Comparison of ENCODE assay signal across 8 cellular contexts in the genomic region with DNA sequence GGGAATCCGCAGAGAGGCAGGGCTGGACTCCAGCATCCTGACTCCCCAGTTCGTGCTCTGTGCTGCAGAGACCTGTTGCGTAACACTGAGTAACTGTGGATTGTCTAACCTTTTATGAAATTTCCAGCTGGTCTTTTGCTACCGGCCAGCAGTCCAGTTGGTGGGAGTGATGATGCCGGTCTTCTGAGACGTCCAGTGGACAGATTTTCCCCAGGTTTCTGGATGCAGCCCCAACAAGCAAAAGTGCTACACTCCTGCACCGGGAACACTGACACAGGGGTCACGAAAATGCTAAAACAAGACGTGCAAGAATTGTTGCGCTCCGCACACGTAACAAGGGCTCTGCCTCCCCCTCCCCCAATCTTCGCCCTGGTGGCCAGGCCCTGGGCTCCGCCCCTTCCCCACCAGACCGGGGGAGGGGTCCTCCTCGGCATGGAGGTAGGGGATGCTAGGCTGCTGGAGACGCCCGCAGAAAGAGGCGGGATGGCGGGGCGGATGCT. TPM values are rescaled to one million over a fixed set of nuclear protein-coding genes. Genes with fewer than 3 reads are reported as not detected.
DNase-seq lines count a peak whose midpoint lies in the region; ATAC-seq and TF ChIP-seq lines count a peak whose summit lies in the region.

No MANE protein-coding gene starts in this region.

- no peaks in the 10 kb centered on the region for H3K4me1 ChIP-seq in prostate gland (replicated peaks)

- H3K9me3 ChIP-seq in prostate gland: no peaks in the 10 kb centered on the region

- no peaks in the 10 kb centered on the region for H3K9me3 Mint-ChIP-seq in activated T-helper 1 cell treated with anti-CD3 and anti-CD28 coated beads, Interleukin-12 subunit alpha, Interleukin-12 subunit beta, Interleukin-2, Interleukin-4 antibody, amounts not matched to agents 30 ng/mL and 10 ng/mL and 1 ng/mL, durations not matched to agents 14 hours and 24 hours and 36 hours

- WGBS in prostate gland: 6% methylated on average over 21 of the region's 21 CpGs

- intact Hi-C loops in activated T-helper 1 cell treated with anti-CD3 and anti-CD28 coated beads, Interleukin-12 subunit alpha, Interleukin-12 subunit beta, Interleukin-2, Interleukin-4 antibody, amounts not matched to agents 30 ng/mL and 10 ng/mL and 1 ng/mL, durations not matched to agents 14 hours and 24 hours and 36 hours (cut with micrococcal nuclease): no loop called here
- intact Hi-C loops in left ventricle myocardium superior (cut with micrococcal nuclease): no loop called here
- intact Hi-C loops in prostate gland (cut with DNase I): loop anchor here (2.0 kb wide), 1 partner anchor 26 kb away; no protein-coding TSS in a partner anchor

- H3K36me3 ChIP-seq in prostate gland: no peaks in the 10 kb centered on the region

- peak; percentile 76 for DNase-seq in AG09309 (ENCODE audit: low read depth)
- peak; percentile 62 for DNase-seq in HT1080 (ENCODE audit: low read depth)
- DNase-seq in activated T-helper 1 cell treated with anti-CD3 and anti-CD28 coated beads, Interleukin-12 subunit alpha, Interleukin-12 subunit beta, Interleukin-2, Interleukin-4 antibody, amounts not matched to agents 30 ng/mL and 10 ng/mL and 1 ng/mL, durations not matched to agents 14 hours and 24 hours and 36 hours (ENCODE audit: low spot score): no peak
- peak; percentile 62 for DNase-seq in left ventricle myocardium superior
- DNase-seq in prostate gland (ENCODE audit: low spot score): no peak
- no peak for DNase-seq in 8988T

- H3K27ac ChIP-seq in prostate gland: peak overlapping the region; percentile 78 to 80

- peaks cover 10% of the 10 kb centered on the region for H3K4me1 Mint-ChIP-seq in activated T-helper 1 cell treated with anti-CD3 and anti-CD28 coated beads, Interleukin-12 subunit alpha, Interleukin-12 subunit beta, Interleukin-2, Interleukin-4 antibody, amounts not matched to agents 30 ng/mL and 10 ng/mL and 1 ng/mL, durations not matched to agents 14 hours and 24 hours and 36 hours (ENCODE audit: low read depth)

- peaks cover 2% of the 10 kb centered on the region for H3K36me3 Mint-ChIP-seq in activated T-helper 1 cell treated with anti-CD3 and anti-CD28 coated beads, Interleukin-12 subunit alpha, Interleukin-12 subunit beta, Interleukin-2, Interleukin-4 antibody, amounts not matched to agents 30 ng/mL and 10 ng/mL and 1 ng/mL, durations not matched to agents 14 hours and 24 hours and 36 hours (ENCODE audit: low read depth)

- TF ChIP-seq POLR2A in prostate gland (IDR thresholded peaks at IDR 0.05): no peak

- H3K27ac Mint-ChIP-seq in activated T-helper 1 cell treated with anti-CD3 and anti-CD28 coated beads, Interleukin-12 subunit alpha, Interleukin-12 subunit beta, Interleukin-2, Interleukin-4 antibody, amounts not matched to agents 30 ng/mL and 10 ng/mL and 1 ng/mL, durations not matched to agents 14 hours and 24 hours and 36 hours: no peak overlapping the region

- no peaks in the 10 kb centered on the region for H3K27me3 ChIP-seq in prostate gland (replicated peaks; ENCODE audit: insufficient read depth)

- peak overlapping the region; percentile 33 for H3K4me3 Mint-ChIP-seq in activated T-helper 1 cell treated with anti-CD3 and anti-CD28 coated beads, Interleukin-12 subunit alpha, Interleukin-12 subunit beta, Interleukin-2, Interleukin-4 antibody, amounts not matched to agents 30 ng/mL and 10 ng/mL and 1 ng/mL, durations not matched to agents 14 hours and 24 hours and 36 hours

- ATAC-seq in left ventricle myocardium superior (peak; percentile 79), HG03457 (IDR thresholded peaks at IDR 0.05; ENCODE audit: unreplicated experiment) (no peak), GM18873 (IDR thresholded peaks at IDR 0.05; ENCODE audit: low FRiP score, unreplicated experiment) (no peak)

- peaks cover 37% of the 10 kb centered on the region for H3K27me3 Mint-ChIP-seq in activated T-helper 1 cell treated with anti-CD3 and anti-CD28 coated beads, Interleukin-12 subunit alpha, Interleukin-12 subunit beta, Interleukin-2, Interleukin-4 antibody, amounts not matched to agents 30 ng/mL and 10 ng/mL and 1 ng/mL, durations not matched to agents 14 hours and 24 hours and 36 hours (ENCODE audit: insufficient read depth)

- H3K4me3 ChIP-seq in AG09309 (ENCODE audit: control insufficient read depth, low read depth, low read length) (peak overlapping the region; percentile 69), prostate gland (peak overlapping the region; percentile 52 to 56)

- TF ChIP-seq CTCF in AG09309 (IDR thresholded peaks at IDR 0.05; ENCODE audit: control insufficient read depth, insufficient read depth, low read depth, low read length, missing control alignments): no peak
- no peak for TF ChIP-seq CTCF in prostate gland (IDR thresholded peaks at IDR 0.05)

RNA-seq across cellular contexts. Expression of a gene that starts 0.7 kb away (rescaled TPM):
- total RNA-seq in HT1080 (2014; rRNA removed; shearing (Covaris generic)): 69.9 and 70.5 TPM in 2 replicates
- 53.5 and 56.0 TPM in 2 replicates for polyA plus RNA-seq in HT1080 (2015; cell fraction: cytosol; rRNA removed)
- 234 and 254 TPM in 2 replicates for polyA plus RNA-seq in HT1080 (2015; cell fraction: nucleus; rRNA removed)
- 1.6 TPM in 2 replicates for total RNA-seq in activated T-helper 1 cell treated with anti-CD3 and anti-CD28 coated beads, Interleukin-12 subunit alpha, Interleukin-12 subunit beta, Interleukin-2, Interleukin-4 antibody, amounts not matched to agents 30 ng/mL and 10 ng/mL and 1 ng/mL, durations not matched to agents 14 hours and 24 hours and 36 hours
- total RNA-seq in left ventricle myocardium superior (18.1 TPM), prostate gland (10 to 100 TPM; 34.2 to 73.7 TPM)

Comparison
In these comparisons a context has a peak if more than half of its experiments do, and no peak if none do; other contexts are left out.
1. DNase-seq: peak in AG09309 (single experiment), HT1080 (single experiment) and left ventricle myocardium superior (single experiment); none in activated T-helper 1 cell treated with anti-CD3 and anti-CD28 coated beads, Interleukin-12 subunit alpha, Interleukin-12 subunit beta, Interleukin-2, Interleukin-4 antibody, amounts not matched to agents 30 ng/mL and 10 ng/mL and 1 ng/mL, durations not matched to agents 14 hours and 24 hours and 36 hours (single experiment), prostate gland (single experiment) and 8988T (single experiment).